Comparison of ENCODE assay signal across 19 cellular contexts in the genomic region with DNA sequence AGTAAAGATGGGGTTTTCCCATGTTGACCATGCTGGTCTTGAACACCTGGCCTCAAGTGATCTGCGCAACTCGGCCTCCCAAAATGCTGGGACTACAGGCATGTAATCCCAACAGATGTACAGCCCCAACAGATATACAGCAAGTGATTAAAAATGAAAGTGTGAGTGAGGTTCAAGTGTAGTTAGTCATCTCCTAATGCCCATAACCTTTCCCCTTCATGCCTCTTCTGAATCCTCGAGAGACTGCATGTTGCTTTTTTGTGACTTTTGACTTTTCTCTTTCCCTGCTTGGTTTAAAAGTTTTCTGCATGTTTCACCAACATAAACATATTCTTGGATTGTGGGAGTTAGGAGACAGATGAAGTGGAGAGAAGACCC. TPM values are rescaled to one million over a fixed set of nuclear protein-coding genes. Genes with fewer than 3 reads are reported as not detected.
DNase-seq lines count a peak whose midpoint lies in the region; ATAC-seq, FAIRE-seq and TF ChIP-seq lines count a peak whose summit lies in the region.
"Had no signal": no experiment of that assay in that cellular context is flagged by ENCODE, and none has a peak within 500 bp of the region (broad histone marks: within the 10 kb centered on the region; RNA-seq: fewer than 3 reads in every experiment).

No MANE protein-coding gene starts in this region.

- POLR2A ChIA-PET in MCF 10A (lab: Yijun Ruan, JAX) = interaction anchor here (0.7 to 4.9 kb wide), 21 partner anchors 10 to 514 kb away, joined by 3 to 54 read pairs (median 4); no protein-coding TSS in a partner anchor
- POLR2A ChIA-PET in endothelial cell of umbilical vein (lab: Charles Lee) = no interaction called here

- no peak for TF ChIP-seq CTCF in MCF 10A (IDR thresholded peaks at IDR 0.05; ENCODE audit: unreplicated experiment)
- no peak for TF ChIP-seq CTCF in breast epithelium (IDR thresholded peaks at IDR 0.05)
- TF ChIP-seq CTCF in endothelial cell of umbilical vein (IDR thresholded peaks at IDR 0.05; ENCODE audit: extremely low read depth in 1 of 2, insufficient read depth in 1 of 2, low read depth in 1 of 2, low read length in 2 of 2) = no peak
- TF ChIP-seq CTCF in progenitor cell of endocrine pancreas (IDR thresholded peaks at IDR 0.05; ENCODE audit: unreplicated experiment) = no peak

- H3K27ac ChIP-seq in breast epithelium = peak overlapping the region in 1 of 2 donors; percentile 31
- H3K27ac ChIP-seq in endothelial cell of umbilical vein (ENCODE audit: insufficient read depth, low read depth, low read length) = peak overlapping the region; percentile 87
- H3K27ac ChIP-seq: Peyer's patch, psoas muscle had no signal

- TF ChIP-seq POLR2A in breast epithelium (IDR thresholded peaks at IDR 0.05) = no peak
- TF ChIP-seq POLR2A in endothelial cell of umbilical vein (IDR thresholded peaks at IDR 0.05; ENCODE audit: low read depth, low read length) = no peak

- no peak overlapping the region for H2AFZ ChIP-seq in endothelial cell of umbilical vein (ENCODE audit: low read depth, low read length)

- H3K36me3 ChIP-seq in breast epithelium = no peaks in the 10 kb centered on the region
- H3K36me3 ChIP-seq in endothelial cell of umbilical vein (ENCODE audit: control insufficient read depth in 2 of 2, extremely low read depth in 1 of 2, insufficient read depth in 2 of 2, low read length in 2 of 2) = no peaks in the 10 kb centered on the region
- H3K36me3 ChIP-seq: Peyer's patch had no signal

- no peaks in the 10 kb centered on the region for H3K79me2 ChIP-seq in endothelial cell of umbilical vein (ENCODE audit: control insufficient read depth, insufficient read depth, low read length)

- no peaks in the 10 kb centered on the region for H3K9me1 ChIP-seq in endothelial cell of umbilical vein (replicated peaks; ENCODE audit: control insufficient read depth, extremely low read depth, insufficient read depth, low read length)

- no peaks in the 10 kb centered on the region for H4K20me1 ChIP-seq in endothelial cell of umbilical vein (replicated peaks; ENCODE audit: control insufficient read depth, extremely low read depth, insufficient read depth, low read length)

- no peaks in the 10 kb centered on the region for H3K27me3 ChIP-seq in breast epithelium
- H3K27me3 ChIP-seq in endothelial cell of umbilical vein (ENCODE audit: control insufficient read depth in 2 of 2, insufficient read depth in 2 of 2, low read length in 2 of 2) = no peaks in the 10 kb centered on the region
- H3K27me3 ChIP-seq: Peyer's patch had no signal

- ATAC-seq in HG03442 (IDR thresholded peaks at IDR 0.05; ENCODE audit: unreplicated experiment) (peak; percentile 50), HG02970 (IDR thresholded peaks at IDR 0.05; ENCODE audit: low FRiP score, unreplicated experiment) (no peak)
- ATAC-seq: activated CD8-positive, alpha-beta T cell treated with anti-CD3 and anti-CD28 coated beads for 36 hours; WTC11 had no signal

- H3K27ac Mint-ChIP-seq in MCF 10A (ENCODE audit: low read depth, unreplicated experiment) (peak overlapping the region; percentile 91), progenitor cell of endocrine pancreas (no peak overlapping the region)
- H3K27ac Mint-ChIP-seq: activated CD8-positive, alpha-beta T cell treated with anti-CD3 and anti-CD28 coated beads for 36 hours; activated naive CD4-positive, alpha-beta T cell treated with anti-CD3 and anti-CD28 coated beads, Interleukin-2, amount 50 U/mL, for 24 hours; activated T-cell treated with anti-CD3 and anti-CD28 coated beads, Interleukin-2, amount 50 U/mL, for 24 hours; nephron progenitor cell; WTC11 had no signal

- CTCF ChIA-PET in MCF 10A (lab: Yijun Ruan, JAX) = interaction anchor here (0.6 to 1.6 kb wide), 5 partner anchors 30 to 454 kb away, joined by 3 to 9 read pairs (median 3); no protein-coding TSS in a partner anchor
- CTCF ChIA-PET in endothelial cell of umbilical vein (lab: Charles Lee) = interaction anchor here (1.0 to 1.3 kb wide), 7 partner anchors 10 to 410 kb away, joined by 3 to 4 read pairs (median 3); no protein-coding TSS in a partner anchor

- H3K9me3 ChIP-seq in breast epithelium = no peaks in the 10 kb centered on the region
- H3K9me3 ChIP-seq in endothelial cell of umbilical vein (replicated peaks; ENCODE audit: control insufficient read depth, insufficient read depth, low read length) = no peaks in the 10 kb centered on the region
- H3K9me3 ChIP-seq: Peyer's patch, psoas muscle had no signal

- peaks cover 7% of the 10 kb centered on the region for H3K9me3 Mint-ChIP-seq in MCF 10A (ENCODE audit: unreplicated experiment)
- H3K9me3 Mint-ChIP-seq in progenitor cell of endocrine pancreas (ENCODE audit: low read depth) = no peaks in the 10 kb centered on the region
- H3K9me3 Mint-ChIP-seq: activated naive CD4-positive, alpha-beta T cell treated with anti-CD3 and anti-CD28 coated beads, Interleukin-2, amount 50 U/mL, for 24 hours; activated T-cell treated with anti-CD3 and anti-CD28 coated beads, Interleukin-2, amount 50 U/mL, for 24 hours; nephron progenitor cell; WTC11 had no signal

- FAIRE-seq in endothelial cell of umbilical vein (lab: Jason Lieb, UNC) = no peak
- FAIRE-seq in urothelium cell line (lab: Jason Lieb, UNC) = peak; percentile 70
- FAIRE-seq: kidney had no signal

- intact Hi-C loops in MCF 10A (cut with micrococcal nuclease) = loop anchor here (1.0 to 5.0 kb wide), 2 partner anchors 30 to 211 kb away; no protein-coding TSS in a partner anchor
- intact Hi-C loops in breast epithelium (cut with DNase I; ENCODE audit: low total_unique reads) = no loop called here
- intact Hi-C loops in endothelial cell of umbilical vein (cut with micrococcal nuclease) = loop anchor here (1.0 kb wide), 5 partner anchors 26 to 457 kb away; no protein-coding TSS in a partner anchor

- H3K36me3 Mint-ChIP-seq in MCF 10A (ENCODE audit: insufficient read depth, unreplicated experiment) (peaks cover 7% of the 10 kb centered on the region), progenitor cell of endocrine pancreas (ENCODE audit: insufficient read depth) (no peaks in the 10 kb centered on the region)
- H3K36me3 Mint-ChIP-seq: activated naive CD4-positive, alpha-beta T cell treated with anti-CD3 and anti-CD28 coated beads, Interleukin-2, amount 50 U/mL, for 24 hours; WTC11 had no signal

- BruUV-seq in MCF 10A (replicated peaks; lab: Mats Ljungman, UMichigan) = TSS peak; percentile 45
- BruUV-seq in endothelial cell of umbilical vein (replicated peaks; lab: Mats Ljungman, UMichigan) = no TSS peak

- H3K4me3 ChIP-seq in breast epithelium = no peak overlapping the region
- no peak overlapping the region for H3K4me3 ChIP-seq in endothelial cell of umbilical vein (replicated peaks in 1 of 3; ENCODE audit: insufficient read depth in 1 of 3, low read depth in 1 of 3, low read length in 3 of 3)
- H3K4me3 ChIP-seq: Peyer's patch, psoas muscle had no signal

- H3K4me3 Mint-ChIP-seq in MCF 10A (ENCODE audit: unreplicated experiment) (peak overlapping the region; percentile 45), progenitor cell of endocrine pancreas (ENCODE audit: low read depth) (no peak overlapping the region)
- H3K4me3 Mint-ChIP-seq: activated CD8-positive, alpha-beta T cell treated with anti-CD3 and anti-CD28 coated beads for 36 hours; activated naive CD4-positive, alpha-beta T cell treated with anti-CD3 and anti-CD28 coated beads, Interleukin-2, amount 50 U/mL, for 24 hours; activated T-cell treated with anti-CD3 and anti-CD28 coated beads, Interleukin-2, amount 50 U/mL, for 24 hours; nephron progenitor cell; WTC11 had no signal

- DNase-seq in MCF 10A (ENCODE audit: unreplicated experiment) = no peak
- DNase-seq in breast epithelium (ENCODE audit: low spot score in 2 of 2) = no peak
- DNase-seq in endothelial cell of umbilical vein (ENCODE audit: low read depth, low spot score) = no peak
- DNase-seq in urothelium cell line (ENCODE audit: low spot score) = no peak
- DNase-seq in NCI-H1436 (lab: John Stamatoyannopoulos, UW) = no peak
- DNase-seq in progenitor cell of endocrine pancreas (ENCODE audit: low spot score, unreplicated experiment) = no peak
- DNase-seq: 8988T; activated CD8-positive, alpha-beta T cell treated with anti-CD3 and anti-CD28 coated beads for 36 hours; activated T-cell treated with anti-CD3 and anti-CD28 coated beads, Interleukin-2, amount 50 U/mL, for 24 hours; hippocampal formation; kidney; nephron progenitor cell; Peyer's patch; psoas muscle; stimulated activated CD8-positive, alpha-beta memory T cell treated with anti-CD3 and anti-CD28 coated beads, Interleukin-4, amount 100 ng/mL, for 48 hours had no signal

- dilution Hi-C loops in endothelial cell of umbilical vein (cut with MboI; ENCODE audit: extremely low pct_ligation_motif_present, low sequenced_read_pairs) = no loop called here

- peaks cover 51% of the 10 kb centered on the region for H3K4me1 Mint-ChIP-seq in MCF 10A (ENCODE audit: insufficient read depth, unreplicated experiment)
- H3K4me1 Mint-ChIP-seq in progenitor cell of endocrine pancreas (ENCODE audit: low read depth) = no peaks in the 10 kb centered on the region
- H3K4me1 Mint-ChIP-seq: activated naive CD4-positive, alpha-beta T cell treated with anti-CD3 and anti-CD28 coated beads, Interleukin-2, amount 50 U/mL, for 24 hours; nephron progenitor cell; WTC11 had no signal

- H3K4me1 ChIP-seq in breast epithelium (no peaks in the 10 kb centered on the region), endothelial cell of umbilical vein (ENCODE audit: control insufficient read depth, extremely low read depth, insufficient read depth, low read length) (peaks cover 22% of the 10 kb centered on the region)
- H3K4me1 ChIP-seq: Peyer's patch, psoas muscle had no signal

- H3K4me2 ChIP-seq in endothelial cell of umbilical vein (ENCODE audit: insufficient read depth, low read length) = peak overlapping the region; percentile 76

- H3K27me3 Mint-ChIP-seq in MCF 10A (ENCODE audit: insufficient read depth, unreplicated experiment) (no peaks in the 10 kb centered on the region), progenitor cell of endocrine pancreas (no peaks in the 10 kb centered on the region)

- H3K9ac ChIP-seq in endothelial cell of umbilical vein (replicated peaks; ENCODE audit: extremely low read depth, insufficient read depth, low read length) = no peak overlapping the region

TF ChIP-seq in endothelial cell of umbilical vein, 7 proteins besides CTCF, POLR2A, EP300 and RAD21 (continues in another document):
- TF ChIP-seq JUN (IDR thresholded peaks at IDR 0.05; ENCODE audit: borderline replicate concordance, insufficient read depth, insufficient read length, low read depth) = no peak

RNA-seq across cellular contexts. Expression of a gene that starts 31.2 kb away (rescaled TPM):
- total RNA-seq in MCF 10A (2022) = 2.9 and 5.7 TPM in 2 replicates
- 10 to 100 TPM; 12.1 to 23.6 (median 12.5) TPM for total RNA-seq in breast epithelium
- 0.18 and 0.46 TPM in 2 replicates for total RNA-seq in endothelial cell of umbilical vein
- polyA plus RNA-seq in endothelial cell of umbilical vein = 0.02 and 0.08 TPM in 2 replicates
- 0.06 TPM in 2 replicates for polyA plus RNA-seq in endothelial cell of umbilical vein (2011; cell fraction: cytosol; rRNA removed)
- not detected in 2 replicates for polyA plus RNA-seq in endothelial cell of umbilical vein (2011; cell fraction: nucleus; rRNA removed)
- polyA plus RNA-seq in endothelial cell of umbilical vein (2012) = 0.14 and 0.28 TPM in 2 replicates
- polyA minus RNA-seq in endothelial cell of umbilical vein = not detected in 2 replicates
- not detected for polyA minus RNA-seq in endothelial cell of umbilical vein (2011; cell fraction: cytosol; rRNA and poly(A)+ RNA removed)
- polyA minus RNA-seq in endothelial cell of umbilical vein (2011; cell fraction: nucleus; rRNA and poly(A)+ RNA removed) = not detected in 2 replicates
- total RNA-seq in progenitor cell of endocrine pancreas = 0.42 and 0.60 TPM in 2 replicates
- total RNA-seq: activated CD8-positive, alpha-beta T cell treated with anti-CD3 and anti-CD28 coated beads for 36 hours had no signal
